ENCODE assay signal across 7 cellular contexts in the genomic region with DNA sequence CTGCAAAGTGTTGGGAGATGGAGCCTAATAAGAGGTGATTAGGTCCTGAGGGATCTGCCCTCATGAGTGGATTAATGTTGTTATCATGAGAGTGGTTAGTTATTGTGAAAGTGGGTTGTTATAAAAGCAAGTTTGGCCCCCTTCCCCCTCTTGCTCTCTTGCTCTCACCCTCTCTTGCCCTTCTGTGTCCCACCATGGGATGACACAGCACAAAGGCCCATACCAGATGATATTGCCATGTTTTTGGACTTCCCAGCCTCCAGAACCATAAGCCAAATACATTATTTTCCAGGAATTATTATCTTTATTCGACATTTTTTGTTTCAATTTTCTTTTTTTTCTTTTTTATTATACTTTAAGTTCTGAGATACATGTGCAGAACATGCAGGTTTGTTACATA. TPM values are rescaled to one million over a fixed set of nuclear protein-coding genes. Genes with fewer than 3 reads are reported as not detected.
"Had no signal": no experiment of that assay in that cellular context is flagged by ENCODE, and none has a peak within 500 bp of the region (broad histone marks: within the 10 kb centered on the region; RNA-seq: fewer than 3 reads in every experiment).

No MANE protein-coding gene starts in this region.

- H3K36me3 Mint-ChIP-seq: IgD-negative memory B cell had no signal

- H3K27me3 Mint-ChIP-seq: IgD-negative memory B cell had no signal

- H3K27ac ChIP-seq: GM23248 had no signal

- H3K4me3 Mint-ChIP-seq: H9, IgD-negative memory B cell had no signal

- H3K27ac Mint-ChIP-seq: H9, IgD-negative memory B cell had no signal

- FAIRE-seq: H54, HTR-8/SVneo had no signal

- H3K9ac ChIP-seq: GM23248 had no signal

- H2AFZ ChIP-seq: GM23248 had no signal

- DNase-seq: GM23248, GOT3, H9, HCEC 1CT had no signal

- H3K4me3 ChIP-seq: GM23248 had no signal

- H3K4me1 Mint-ChIP-seq: IgD-negative memory B cell had no signal

RNA-seq across cellular contexts. Expression of a gene that starts 41.4 kb away (rescaled TPM):
- total RNA-seq: GM23248 had no signal
- polyA plus RNA-seq: GM23248, IgD-negative memory B cell had no signal
